Comparison of ENCODE assay signal across 10 cellular contexts in genomic region chr7:55409474-55410225, GRCh38. TPM values are rescaled to one million over a fixed set of nuclear protein-coding genes. Genes with fewer than 3 reads are reported as not detected.
DNase-seq lines count a peak whose midpoint lies in the region; ATAC-seq, FAIRE-seq and TF ChIP-seq lines count a peak whose summit lies in the region.
"Had no signal": no experiment of that assay in that cellular context is flagged by ENCODE, and none has a peak within 500 bp of the region (broad histone marks: within the 10 kb centered on the region; RNA-seq: fewer than 3 reads in every experiment).

No MANE protein-coding gene starts in this region.

- H3K9ac ChIP-seq in K562 (ENCODE audit: insufficient read depth in 1 of 2, low read depth in 2 of 2, low read length in 2 of 2) = peak overlapping the region; percentile 24 to 49; a peak in 2 of 4 replicates

- TF ChIP-seq POLR2A in A549 (IDR thresholded peaks at IDR 0.05; ENCODE audit: low read length) (no peak), K562 (conservative IDR thresholded peaks at IDR 0.05) (no peak)

- H3K4me3 ChIP-seq in A549 (no peak overlapping the region), K562 (no peak overlapping the region), WERI-Rb-1 (ENCODE audit: low read depth, low read length) (no peak overlapping the region)
- H3K4me3 ChIP-seq: SK-N-MC had no signal

- no peaks in the 10 kb centered on the region for H4K20me1 ChIP-seq in K562 (replicated peaks; ENCODE audit: control insufficient read depth, insufficient read depth, low read length)

- POLR2A ChIA-PET in A549 (lab: Yijun Ruan, JAX) = no interaction called here
- POLR2A ChIA-PET in K562 (lab: Yijun Ruan, JAX) = interaction anchor here (0.6 kb wide), 2 partner anchors 15 to 658 kb away, joined by 3 read pairs; no protein-coding TSS in a partner anchor

- H3K36me3 ChIP-seq in K562 (ENCODE audit: control insufficient read depth, insufficient read depth, low read length) (peaks cover 5% of the 10 kb centered on the region; the same call in 1 of the 3 replicates), WERI-Rb-1 (peaks cover 4% of the 10 kb centered on the region; the same call in 1 of the 2 replicates)

- H3K79me2 ChIP-seq in K562 (ENCODE audit: control insufficient read depth, insufficient read depth, low read length) = no peaks in the 10 kb centered on the region

- TF ChIP-seq RAD21 in A549 (conservative IDR thresholded peaks at IDR 0.05 in 1 of 2, IDR thresholded peaks at IDR 0.05 in 1 of 2) = no peak
- peak in 1 of 2 experiments; percentile 15; a peak in 1 of 4 replicates for TF ChIP-seq RAD21 in K562 (CRISPR knock-in tag; conservative IDR thresholded peaks at IDR 0.05 in 1 of 2, IDR thresholded peaks at IDR 0.05 in 1 of 2)

- H3K4me2 ChIP-seq in A549 = no peak overlapping the region
- H3K4me2 ChIP-seq in K562 (ENCODE audit: insufficient read depth, low read length) = peak overlapping the region; percentile 46; the same call in 1 of the 2 replicates

- H3K9me3 ChIP-seq in A549 = no peaks in the 10 kb centered on the region
- no peaks in the 10 kb centered on the region for H3K9me3 ChIP-seq in K562 (replicated peaks; ENCODE audit: control insufficient read depth, insufficient read depth, low read depth, low read length)
- H3K9me3 ChIP-seq in WERI-Rb-1 (ENCODE audit: severe bottlenecking) = no peaks in the 10 kb centered on the region

- no peaks in the 10 kb centered on the region for H3K9me1 ChIP-seq in K562 (ENCODE audit: control insufficient read depth, insufficient read depth, low read length)

- TF ChIP-seq EP300 in A549 (IDR thresholded peaks at IDR 0.05) (no peak), K562 (IDR thresholded peaks at IDR 0.05; ENCODE audit: low read length) (no peak)

- peak; percentile 68; a peak in 4 of 6 replicates for ATAC-seq in A549
- ATAC-seq in GM18858 (IDR thresholded peaks at IDR 0.05; ENCODE audit: unreplicated experiment) = peak; percentile 49
- peak; percentile 85 for ATAC-seq in K562
- ATAC-seq in Right ventricle myocardium inferior = no peak
- ATAC-seq in HG03457 (IDR thresholded peaks at IDR 0.05; ENCODE audit: unreplicated experiment) = no peak

- H3K27me3 ChIP-seq in K562 (ENCODE audit: control insufficient read depth in 2 of 2, insufficient read depth in 2 of 2, low read length in 2 of 2) = no peaks in the 10 kb centered on the region
- no peaks in the 10 kb centered on the region for H3K27me3 ChIP-seq in WERI-Rb-1 (ENCODE audit: insufficient read depth, low read depth, severe bottlenecking)

- BruUV-seq in K562 (replicated peaks; lab: Mats Ljungman, UMichigan) = no TSS peak

- in situ Hi-C loops in K562 (cut with MboI) = no loop called here

- WGBS in A549 (ENCODE audit: missing lambda C conversion rate) = 51% methylated on average over 3 of the region's 3 CpGs
- WGBS in K562 (ENCODE audit: insufficient coverage, low coverage, missing lambda C conversion rate) = 6% methylated on average over 3 of the region's 3 CpGs

- CTCF ChIA-PET in A549 (lab: Yijun Ruan, JAX) (interaction anchor here (0.8 to 5.0 kb wide), 7 partner anchors 10 to 636 kb away, joined by 3 to 22 read pairs (median 8); no protein-coding TSS in a partner anchor), K562 (lab: Yijun Ruan, JAX; ENCODE audit: low intra/inter-chr PET ratio) (interaction anchor here (1.4 kb wide), 1 partner anchor 128 kb away, joined by 4 read pairs; no protein-coding TSS in a partner anchor)

- peak in 1 of 2 experiments; percentile 19 for DNase-seq in A549 (ENCODE audit: low read depth in 1 of 2, low spot score in 1 of 2)
- DNase-seq in HT-29 (ENCODE audit: low spot score) = peak; percentile 26
- DNase-seq in K562 (ENCODE audit: extremely low read depth in 1 of 4, low spot score in 3 of 4) = peak; percentile 54 to 72 (median 66)
- no peak for DNase-seq in epidermal melanocyte (ENCODE audit: insufficient read length, low spot score)
- no peak for DNase-seq in WERI-Rb-1
- no peak for DNase-seq in Right ventricle myocardium inferior (ENCODE audit: missing footprints)
- DNase-seq: activated naive CD8-positive, alpha-beta T cell treated with anti-CD3 and anti-CD28 coated beads for 36 hours had no signal

- FAIRE-seq in A549 (lab: Jason Lieb, UNC) (no peak), K562 (lab: Jason Lieb, UNC) (peak; percentile 63)

- TF ChIP-seq CTCF in A549 (IDR thresholded peaks at IDR 0.05) (no peak), K562 (IDR thresholded peaks at IDR 0.05 in 2 of 3, conservative IDR thresholded peaks at IDR 0.05 in 1 of 3; ENCODE audit: insufficient read depth in 2 of 3, low read depth in 1 of 3, low read length in 3 of 3) (0 out of 6 replicates have a peak, but pooled peaks of 2 of the 3 experiments have one; percentile 14 to 22), WERI-Rb-1 (IDR thresholded peaks at IDR 0.05; ENCODE audit: low read depth, low read length) (no peak)

- intact Hi-C loops in K562 (cut with micrococcal nuclease) (loop anchor here (10.0 kb wide), 1 partner anchor 635 kb away; no protein-coding TSS in a partner anchor), Right ventricle myocardium inferior (cut with DNase I) (loop anchor here (10.0 kb wide), 1 partner anchor 645 kb away; no protein-coding TSS in a partner anchor)

- H2AFZ ChIP-seq in K562 (ENCODE audit: low read depth, low read length) = peak overlapping the region; percentile 60

- H3K27ac ChIP-seq in A549 = no peak overlapping the region
- H3K27ac ChIP-seq in K562 (ENCODE audit: extremely low read depth, low read depth, low read length) = peak overlapping the region; percentile 38
- no peak overlapping the region for H3K27ac ChIP-seq in WERI-Rb-1
- H3K27ac ChIP-seq: SK-N-MC had no signal

- H3K4me1 ChIP-seq in A549 = no peaks in the 10 kb centered on the region
- peaks cover 0 to 10% of the 10 kb centered on the region in 2 experiments; a peak in 2 of 5 replicates for H3K4me1 ChIP-seq in K562 (replicated peaks in 1 of 2; ENCODE audit: control insufficient read depth in 2 of 2, insufficient read depth in 2 of 2, low read length in 2 of 2)

TF ChIP-seq in A549, 52 proteins besides CTCF, POLR2A, EP300 and RAD21 (continues in another document):
- TF ChIP-seq, protein P1, sequence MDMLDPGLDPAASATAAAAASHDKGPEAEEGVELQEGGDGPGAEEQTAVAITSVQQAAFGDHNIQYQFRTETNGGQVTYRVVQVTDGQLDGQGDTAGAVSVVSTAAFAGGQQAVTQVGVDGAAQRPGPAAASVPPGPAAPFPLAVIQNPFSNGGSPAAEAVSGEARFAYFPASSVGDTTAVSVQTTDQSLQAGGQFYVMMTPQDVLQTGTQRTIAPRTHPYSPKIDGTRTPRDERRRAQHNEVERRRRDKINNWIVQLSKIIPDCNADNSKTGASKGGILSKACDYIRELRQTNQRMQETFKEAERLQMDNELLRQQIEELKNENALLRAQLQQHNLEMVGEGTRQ (IDR thresholded peaks at IDR 0.05) = no peak
- TF ChIP-seq RFX5 (IDR thresholded peaks at IDR 0.05) = no peak
- TF ChIP-seq GATA3 (IDR thresholded peaks at IDR 0.05; ENCODE audit: borderline replicate concordance) = no peak
- no peak for TF ChIP-seq HOXA7 (CRISPR knock-in tag; IDR thresholded peaks at IDR 0.05)
- TF ChIP-seq HES2 (IDR thresholded peaks at IDR 0.05) = no peak
- no peak for TF ChIP-seq CEBPB (IDR thresholded peaks at IDR 0.05)

TF ChIP-seq in K562, 482 proteins besides CTCF, POLR2A, EP300 and RAD21 (continues in another document):
- TF ChIP-seq NFATC3 (IDR thresholded peaks at IDR 0.05) = no peak
- TF ChIP-seq ZNF717 (CRISPR knock-in tag; IDR thresholded peaks at IDR 0.05) = no peak
- 0 out of 2 replicates have a peak, but pooled peaks have one; percentile 4 for TF ChIP-seq SPI1 (IDR thresholded peaks at IDR 0.05; ENCODE audit: borderline replicate concordance, low read depth, low read length)
- no peak for TF ChIP-seq TAF15 (IDR thresholded peaks at IDR 0.05; ENCODE audit: low read depth, low read length)
- no peak for TF ChIP-seq SMAD1 (IDR thresholded peaks at IDR 0.05; ENCODE audit: low read depth, low read length, partially characterized antibody)
- TF ChIP-seq CSDE1 (IDR thresholded peaks at IDR 0.05) = no peak
- no peak for TF ChIP-seq ZNF212 (CRISPR knock-in tag; IDR thresholded peaks at IDR 0.05)
- TF ChIP-seq PRPF4 (IDR thresholded peaks at IDR 0.05; ENCODE audit: insufficient read depth, low read depth, low read length, poor library complexity, severe bottlenecking) = no peak
- peak; percentile 28; the same call in 1 of the 2 replicates for TF ChIP-seq MAFG (tag; conservative IDR thresholded peaks at IDR 0.05)
- no peak for TF ChIP-seq CCNT2 (IDR thresholded peaks at IDR 0.05; ENCODE audit: borderline replicate concordance, extremely low read depth, insufficient read length, low read depth, low read length)
- TF ChIP-seq L3MBTL2 (IDR thresholded peaks at IDR 0.05) = peak; percentile 34; the same call in 1 of the 2 replicates
- TF ChIP-seq NR4A1 (CRISPR knock-in tag; IDR thresholded peaks at IDR 0.05) = no peak
- no peak for TF ChIP-seq NR4A1 (tag; IDR thresholded peaks at IDR 0.05)

RNA-seq across cellular contexts. Expression of gene LANCL2, which starts 44.5 kb away (rescaled TPM):
- polyA plus RNA-seq in A549 (2011; rRNA removed) (12.4 and 15.1 TPM in 2 replicates), A549 (2017; fragmentation: RNase III; extraction: RNeasy Plus Mini Kit Qiagen cat#74134 plus additional on column Dnase treatment) (7.6 to 9.7 TPM (median 8.0 TPM) in 3 replicates), K562 (2011; rRNA removed) (12.2 and 13.5 TPM in 2 replicates), K562 (2014; fragmentation: Illumina TruSeq; extraction: Trizol) (10.4 and 13.3 TPM in 2 replicates), K562 (2014; fragmentation: Nextera tagmentation; extraction: Ambion mirVana) (1 to 10 TPM; 5.3 to 6.1 TPM), K562 (2014; rRNA removed) (11.2 and 15.2 TPM in 2 replicates)
- 15.3 and 17.0 TPM in 2 replicates for polyA plus RNA-seq in A549 (2012; cell fraction: cytosol; rRNA removed)
- 15.2 and 17.9 TPM in 2 replicates for polyA plus RNA-seq in A549 (2012; cell fraction: nucleus; rRNA removed)
- 12.1 and 15.0 TPM in 2 replicates for polyA minus RNA-seq in A549 (2011; rRNA and poly(A)+ RNA removed)
- total RNA-seq in HT-29 (2014; rRNA removed; shearing (Covaris generic)) = 14.3 and 19.9 TPM in 2 replicates
- 3.0 and 4.2 TPM in 2 replicates for total RNA-seq in K562 (2011; cell fraction: chromatin; rRNA removed; ENCODE audit: low replicate concordance)
- total RNA-seq in K562 (2011; cell fraction: nucleolus; rRNA removed) = 1.7 and 4.2 TPM in 2 replicates
- total RNA-seq in K562 (2011; cell fraction: nucleoplasm; rRNA removed) = 3.9 and 5.8 TPM in 2 replicates
- total RNA-seq in K562 (2014; rRNA removed) (16.0 and 18.5 TPM in 2 replicates), K562 (2014; rRNA removed; fragmentation: Illumina TruSeq; extraction: Trizol) (12.5 and 13.0 TPM in 2 replicates), K562 (2015; rRNA removed; fragmentation: Illumina TruSeq; extraction: Trizol) (13.6 and 13.8 TPM in 2 replicates), K562 (2021) (13.9 and 16.1 TPM in 2 replicates), Right ventricle myocardium inferior (6.2 TPM)
- 8.6 and 14.3 TPM in 2 replicates for polyA plus RNA-seq in K562 (2011; cell fraction: cytosol; rRNA removed)
- 6.9 and 7.9 TPM in 2 replicates for polyA plus RNA-seq in K562 (2011; cell fraction: nucleus; rRNA removed)
- polyA plus RNA-seq in K562 (2012) = 5.5 and 13.7 TPM in 2 replicates
- polyA minus RNA-seq in K562 (2011; rRNA and poly(A)+ RNA removed) = 15.3 and 17.1 TPM in 2 replicates
- 4.9 and 8.9 TPM in 2 replicates for polyA minus RNA-seq in K562 (2011; cell fraction: cytosol; rRNA and poly(A)+ RNA removed)
- 1.6 and 1.8 TPM in 2 replicates for polyA minus RNA-seq in K562 (2011; cell fraction: nucleus; rRNA and poly(A)+ RNA removed)

Comparison
In these comparisons a context has a peak if more than half of its experiments do, and no peak if none do; other contexts are left out.
1. ATAC-seq: peak in A549 (2 of 2), GM18858 (single experiment) and K562 (single experiment); none in Right ventricle myocardium inferior (single experiment) and HG03457 (single experiment).
2. DNase-seq: peak in HT-29 (single experiment) and K562 (4 of 4); none in epidermal melanocyte (single experiment), WERI-Rb-1 (single experiment) and Right ventricle myocardium inferior (single experiment).
3. CTCF ChIP-seq: peak in K562 (2 of 3); none in A549 (single experiment) and WERI-Rb-1 (single experiment).
4. Of the 35 proteins assayed by ChIP-seq in both K562 and A549: peak only in K562: CTCF; only in A549: none; in both: none; in neither: 33; mixed calls (peak in some experiments, not most) for 1.